In genomic region chr1:224109981-224110380, GRCh38 we compare ENCODE assay signal across 11 cellular contexts.
"Had no signal": no experiment of that assay in that cellular context is flagged by ENCODE, and none has a peak within 500 bp of the region (broad histone marks: within the 10 kb centered on the region; RNA-seq: fewer than 3 reads in every experiment).

No MANE protein-coding gene starts in this region.

- FAIRE-seq: H1, H54 had no signal

- DNase-seq: GM23248, GOT3, H7, H9, HCEC 1CT, HFFc6 had no signal

- H3K27ac Mint-ChIP-seq: GM23338, H9, HFFc6 had no signal

- H3K9me3 ChIP-seq: HAP-1 had no signal

- H3K4me2 ChIP-seq: GM23338 had no signal

- H3K4me3 Mint-ChIP-seq: GM23338, H9, HFFc6 had no signal

- H2AFZ ChIP-seq: GM23248, GM23338 had no signal

- H3K27ac ChIP-seq: GM23248 had no signal

- ATAC-seq: GM23338, HCT116 had no signal

- H3K4me3 ChIP-seq: GM23248, GM23338, HAP-1 had no signal

- H3K9ac ChIP-seq: GM23248 had no signal

- H3K9me3 Mint-ChIP-seq: GM23338, H9, HFFc6 had no signal

- H3K36me3 ChIP-seq: HAP-1 had no signal
